8 cellular contexts compared by ENCODE assay signal in genomic region chr14:61320806-61321384, GRCh38. TPM values are rescaled to one million over a fixed set of nuclear protein-coding genes. Genes with fewer than 3 reads are reported as not detected.
DNase-seq lines count a peak whose midpoint lies in the region; ATAC-seq, FAIRE-seq and TF ChIP-seq lines count a peak whose summit lies in the region.

No MANE protein-coding gene starts in this region.

- H3K4ac ChIP-seq in H1 (replicated peaks; ENCODE audit: insufficient read length, low read depth, low read length) = no peak overlapping the region

- CTCF ChIA-PET in H1 (lab: Charles Lee; ENCODE audit: partially characterized antibody) = interaction anchor here (1.1 kb wide), 2 partner anchors 10 to 24 kb away, joined by 3 read pairs; no protein-coding TSS in a partner anchor

- H3K4me3 ChIP-seq in CD4-positive, CD25-positive, alpha-beta regulatory T cell (ENCODE audit: low read depth, low read length) = no peak overlapping the region
- peak overlapping the region; percentile 88 for H3K4me3 ChIP-seq in Loucy (ENCODE audit: low read length, poor library complexity, severe bottlenecking)
- H3K4me3 ChIP-seq in H1 (ENCODE audit: extremely low read depth in 1 of 4, insufficient read depth in 2 of 4, low read depth in 3 of 4, low read length in 4 of 4) = peak overlapping the region; percentile 53 to 77 (median 64)

- no peak for TF ChIP-seq POLR2A in H1 (IDR thresholded peaks at IDR 0.05; ENCODE audit: control extremely low read depth in 1 of 2, low read depth in 2 of 2, low read length in 2 of 2)

- no peak for FAIRE-seq in H1 (lab: Jason Lieb, UNC)

- no peak for DNase-seq in CD4-positive, CD25-positive, alpha-beta regulatory T cell
- DNase-seq in H1 (ENCODE audit: low read depth in 1 of 2, low spot score in 2 of 2) (no peak), GOT3 (lab: John Stamatoyannopoulos, UW) (no peak), kidney tubule cell (ENCODE audit: low spot score) (no peak), NCI-H2081 treated with DMSO at 0.1 percent for 48 hours (lab: John Stamatoyannopoulos, UW) (no peak), Ammon's horn (ENCODE audit: low spot score) (no peak)
- peak in 2 of 10 donors; percentile 23 to 64 for DNase-seq in naive thymus-derived CD8-positive, alpha-beta T cell

- no peaks in the 10 kb centered on the region for H3K79me1 ChIP-seq in H1 (ENCODE audit: low read depth, low read length)

- TF ChIP-seq CTCF in Loucy (conservative IDR thresholded peaks at IDR 0.05; ENCODE audit: low read length) (no peak), H1 (IDR thresholded peaks at IDR 0.05; ENCODE audit: control extremely low read depth in 1 of 3, insufficient read depth in 1 of 3, low read depth in 1 of 3, low read length in 3 of 3) (no peak)

- peak overlapping the region; percentile 90 for H4K8ac ChIP-seq in H1 (ENCODE audit: extremely low read depth, insufficient read depth, low read length)

- peak overlapping the region; percentile 84 for H3K9ac ChIP-seq in Loucy (ENCODE audit: low read depth, low read length, poor library complexity, severe bottlenecking)
- no peak overlapping the region; a peak in 2 of 7 replicates for H3K9ac ChIP-seq in H1 (replicated peaks in 1 of 4; ENCODE audit: extremely low read depth in 1 of 4, low read depth in 3 of 4, low read length in 3 of 4)

- ATAC-seq in CD4-positive, CD25-positive, alpha-beta regulatory T cell (ENCODE audit: low read depth in 2 of 2) = no peak
- no peak for ATAC-seq in naive thymus-derived CD8-positive, alpha-beta T cell

- H2AFZ ChIP-seq in Loucy (ENCODE audit: low read length) (peak overlapping the region; percentile 72; the same call in 1 of the 2 replicates), H1 (ENCODE audit: low read length) (0 out of 2 replicates have a peak overlapping the region, but pooled peaks have one; percentile 12)

- H3K27ac Mint-ChIP-seq in CD4-positive, CD25-positive, alpha-beta regulatory T cell = peak overlapping the region in 2 of 3 donors; percentile 85 to 93
- peak overlapping the region in 5 of 10 donors; percentile 83 to 95 (median 91) for H3K27ac Mint-ChIP-seq in naive thymus-derived CD8-positive, alpha-beta T cell

- peak overlapping the region; percentile 83; the same call in 1 of the 2 replicates for H3K18ac ChIP-seq in H1 (ENCODE audit: extremely low read depth, low read length)

- no peak overlapping the region for H4K5ac ChIP-seq in H1 (ENCODE audit: insufficient read length, low read depth, low read length)

- peaks cover 15% of the 10 kb centered on the region; the same call in 1 of the 2 replicates for H3K23me2 ChIP-seq in H1 (ENCODE audit: low read depth, low read length)

- peaks cover 0 to 5% (median 0%) of the 10 kb centered on the region in 7 donors for H3K9me3 Mint-ChIP-seq in CD4-positive, CD25-positive, alpha-beta regulatory T cell
- H3K9me3 Mint-ChIP-seq in naive thymus-derived CD8-positive, alpha-beta T cell = no peaks in the 10 kb centered on the region

- no peaks in the 10 kb centered on the region for H3K9me2 ChIP-seq in Loucy (replicated peaks; ENCODE audit: low read depth, low read length)

- H4K20me1 ChIP-seq in Loucy (ENCODE audit: insufficient read depth, low read length, poor library complexity, severe bottlenecking) = peaks cover 26% of the 10 kb centered on the region
- H4K20me1 ChIP-seq in H1 (replicated peaks in 1 of 2; ENCODE audit: control insufficient read depth in 1 of 2, insufficient read depth in 2 of 2, low read length in 2 of 2) = no peaks in the 10 kb centered on the region

- peaks cover 8 to 21% (median 12%) of the 10 kb centered on the region in 4 donors for H3K4me1 Mint-ChIP-seq in CD4-positive, CD25-positive, alpha-beta regulatory T cell
- H3K4me1 Mint-ChIP-seq in naive thymus-derived CD8-positive, alpha-beta T cell = peaks cover 12 to 27% (median 20%) of the 10 kb centered on the region in 4 donors

- H3K27me3 Mint-ChIP-seq in CD4-positive, CD25-positive, alpha-beta regulatory T cell = no peaks in the 10 kb centered on the region
- H3K27me3 Mint-ChIP-seq in naive thymus-derived CD8-positive, alpha-beta T cell = no peaks in the 10 kb centered on the region

- peak overlapping the region in 2 of 4 donors; percentile 83 to 97 for H3K4me3 Mint-ChIP-seq in CD4-positive, CD25-positive, alpha-beta regulatory T cell
- peak overlapping the region in 7 of 10 donors; percentile 45 to 100 (median 75) for H3K4me3 Mint-ChIP-seq in naive thymus-derived CD8-positive, alpha-beta T cell

- peak overlapping the region; percentile 98 for H3K4me2 ChIP-seq in Loucy (ENCODE audit: low read depth, low read length, poor library complexity, severe bottlenecking)
- H3K4me2 ChIP-seq in H1 (ENCODE audit: insufficient read depth in 1 of 2, low read depth in 2 of 2, low read length in 2 of 2) = peak overlapping the region; percentile 92 to 99

- H2BK12ac ChIP-seq in H1 (ENCODE audit: low read depth, low read length) = peak overlapping the region; percentile 80; the same call in 1 of the 2 replicates

- peak overlapping the region; percentile 72; the same call in 1 of the 2 replicates for H2BK20ac ChIP-seq in H1 (ENCODE audit: low read length)

- POLR2A ChIA-PET in H1 (lab: Charles Lee; ENCODE audit: partially characterized antibody) = interaction anchor here (1.1 kb wide), 1 partner anchor 20 kb away, joined by 3 read pairs; no protein-coding TSS in a partner anchor
- POLR2A ChIA-PET in naive thymus-derived CD8-positive, alpha-beta T cell (lab: Charles Lee) = interaction anchor here (0.7 to 12.5 kb wide), 12 partner anchors 15 to 441 kb away, joined by 3 to 259 read pairs (median 6); partner anchors contain the start of genes SNAPC1 and TMEM30B

- no peak overlapping the region for H2AK5ac ChIP-seq in H1 (ENCODE audit: low read depth, low read length)

- H2BK5ac ChIP-seq in H1 (ENCODE audit: low read depth, low read length) = peak overlapping the region; percentile 12; the same call in 1 of the 2 replicates

- H2BK120ac ChIP-seq in H1 (replicated peaks; ENCODE audit: low read depth, low read length) = no peak overlapping the region

- H4K91ac ChIP-seq in H1 (replicated peaks; ENCODE audit: insufficient read length, low read length) = no peak overlapping the region

- no peak overlapping the region for H3K23ac ChIP-seq in H1 (ENCODE audit: insufficient read length)

- peaks cover 3% of the 10 kb centered on the region for H3K36me3 ChIP-seq in CD4-positive, CD25-positive, alpha-beta regulatory T cell (ENCODE audit: control insufficient read depth, insufficient read depth, low read length)
- H3K36me3 ChIP-seq in Loucy (ENCODE audit: insufficient read depth, low read length) (no peaks in the 10 kb centered on the region; the same call in 1 of the 2 replicates), H1 (ENCODE audit: control insufficient read depth in 2 of 4, insufficient read depth in 4 of 4, low read length in 3 of 4) (no peaks in the 10 kb centered on the region)

- peaks cover 17% of the 10 kb centered on the region for H3K36me3 Mint-ChIP-seq in CD4-positive, CD25-positive, alpha-beta regulatory T cell
- H3K36me3 Mint-ChIP-seq in naive thymus-derived CD8-positive, alpha-beta T cell = peaks cover 14 to 20% (median 19%) of the 10 kb centered on the region in 3 donors

- TF ChIP-seq RAD21 in H1 (IDR thresholded peaks at IDR 0.05 in 1 of 2, conservative IDR thresholded peaks at IDR 0.05 in 1 of 2; ENCODE audit: low read depth in 2 of 2, low read length in 2 of 2) = no peak

- H3F3A ChIP-seq in Loucy (ENCODE audit: low read depth) = no peaks in the 10 kb centered on the region; the same call in 1 of the 2 replicates

- H3K56ac ChIP-seq in H1 (replicated peaks; ENCODE audit: insufficient read length, low read depth, low read length) = no peak overlapping the region

- 53% methylated on average over 21 of the region's 29 CpGs; no CpG with 5 or more reads in 1 of the 2 experiments for WGBS in H1 (ENCODE audit: extremely low coverage in 1 of 2, insufficient coverage in 1 of 2, insufficient read length in 1 of 2, insufficient replicate concordance in 2 of 2, low coverage in 1 of 2, low lambda C conversion rate in 2 of 2, missing lambda C conversion rate in 1 of 2), 2 experiments

- H3K4me1 ChIP-seq in CD4-positive, CD25-positive, alpha-beta regulatory T cell (ENCODE audit: control insufficient read depth, insufficient read depth, low read length, poor library complexity, severe bottlenecking) = peaks cover 21% of the 10 kb centered on the region
- H3K4me1 ChIP-seq in Loucy (ENCODE audit: insufficient read depth, low read length, poor library complexity, severe bottlenecking) (peaks cover 39% of the 10 kb centered on the region), H1 (replicated peaks in 1 of 4; ENCODE audit: control insufficient read depth in 3 of 4, insufficient read depth in 4 of 4, low read length in 3 of 4) (peaks cover 0 to 12% (median 8%) of the 10 kb centered on the region in 4 experiments; a peak in 6 of 7 replicates)

- no peaks in the 10 kb centered on the region for H3K27me3 ChIP-seq in CD4-positive, CD25-positive, alpha-beta regulatory T cell (ENCODE audit: control insufficient read depth, insufficient read depth, low read length)
- no peaks in the 10 kb centered on the region for H3K27me3 ChIP-seq in Loucy (ENCODE audit: insufficient read depth, low read length, poor library complexity, severe bottlenecking)
- peaks cover 9 to 29% (median 23%) of the 10 kb centered on the region in 4 experiments for H3K27me3 ChIP-seq in H1 (replicated peaks in 1 of 4; ENCODE audit: control insufficient read depth in 3 of 4, extremely low read depth in 1 of 4, insufficient read depth in 3 of 4, low read length in 3 of 4)

- H2BK15ac ChIP-seq in H1 (ENCODE audit: low read length) = no peak overlapping the region

- H3K79me2 ChIP-seq in Loucy (ENCODE audit: insufficient read depth, low read length) (peaks cover 55% of the 10 kb centered on the region), H1 (ENCODE audit: control insufficient read depth in 1 of 2, insufficient read depth in 2 of 2, low read length in 2 of 2) (no peaks in the 10 kb centered on the region)

- peak overlapping the region; percentile 95 for H3K27ac ChIP-seq in CD4-positive, CD25-positive, alpha-beta regulatory T cell (ENCODE audit: insufficient read depth, low read length, poor library complexity, severe bottlenecking)
- no peak overlapping the region for H3K27ac ChIP-seq in H1 (ENCODE audit: low read depth, low read length)

- TF ChIP-seq EP300 in H1 (IDR thresholded peaks at IDR 0.05; ENCODE audit: borderline replicate concordance in 1 of 2, low read depth in 2 of 2, low read length in 2 of 2) = no peak

- no peak overlapping the region for H3K14ac ChIP-seq in H1 (ENCODE audit: insufficient read length)

- H3K9me3 ChIP-seq in CD4-positive, CD25-positive, alpha-beta regulatory T cell (ENCODE audit: control insufficient read depth in 2 of 2, low read length in 2 of 2) = no peaks in the 10 kb centered on the region
- H3K9me3 ChIP-seq in Loucy (ENCODE audit: insufficient read depth, low read depth, low read length) (peaks cover 4% of the 10 kb centered on the region; the same call in 1 of the 2 replicates), H1 (ENCODE audit: insufficient read depth in 2 of 2, low read depth in 1 of 2, low read length in 1 of 2) (0 out of 4 replicates have a peak, but pooled peaks cover 0 to under 1% of the 10 kb centered on the region in 2 experiments)

RNA-seq across cellular contexts. Expression of gene PRKCH, which starts 0.5 kb away (rescaled TPM):
- total RNA-seq in CD4-positive, CD25-positive, alpha-beta regulatory T cell = 457 TPM
- polyA plus RNA-seq in CD4-positive, CD25-positive, alpha-beta regulatory T cell = 100 to 1,000 TPM; 194 to 221 (median 199) TPM
- total RNA-seq in H1 (2021; fragmentation: NEBNext Ultra II Directional; extraction: Animal tissue kit (Norgen Biotek cat#: 25700)) = 5.2 and 6.4 TPM in 2 replicates
- 7.0 and 8.9 TPM in 2 replicates for polyA plus RNA-seq in H1 (2011; rRNA removed)
- polyA plus RNA-seq in H1 (2011; cell fraction: cytosol; rRNA removed) = 7.5 TPM
- 11.9 TPM for polyA plus RNA-seq in H1 (2011; cell fraction: nucleus; rRNA removed)
- 4.0 to 7.5 TPM (median 5.5 TPM) in 4 replicates for polyA plus RNA-seq in H1 (2012, experiment 1 of 2)
- polyA plus RNA-seq in H1 (2012, experiment 2 of 2) = 0.93 TPM
- polyA plus RNA-seq in H1 (2013, experiment 1 of 2) = 5.1 TPM
- 5.2 TPM for polyA plus RNA-seq in H1 (2013, experiment 2 of 2)
- 21.9 and 23.9 TPM in 2 replicates for polyA minus RNA-seq in H1 (2011; rRNA and poly(A)+ RNA removed)
- polyA minus RNA-seq in H1 (2011; cell fraction: cytosol; rRNA and poly(A)+ RNA removed) = 16.1 TPM
- polyA minus RNA-seq in H1 (2011; cell fraction: nucleus; rRNA and poly(A)+ RNA removed) = 17.3 TPM
- total RNA-seq in naive thymus-derived CD8-positive, alpha-beta T cell = 100 to 1,000 TPM; 284 to 306 TPM
- 100 to 1,000 TPM; 184 to 264 (median 209) TPM for polyA plus RNA-seq in naive thymus-derived CD8-positive, alpha-beta T cell

RNA-seq across cellular contexts. Expression of gene TMEM30B, which starts 39.8 kb away (rescaled TPM):
- 2.1 TPM for total RNA-seq in CD4-positive, CD25-positive, alpha-beta regulatory T cell
- 1 to 10 TPM; 2.1 to 4.8 (median 3.5) TPM for polyA plus RNA-seq in CD4-positive, CD25-positive, alpha-beta regulatory T cell
- total RNA-seq in H1 (2021; fragmentation: NEBNext Ultra II Directional; extraction: Animal tissue kit (Norgen Biotek cat#: 25700)) = 11.0 and 11.2 TPM in 2 replicates
- polyA plus RNA-seq in H1 (2011; rRNA removed) = 18.7 and 27.3 TPM in 2 replicates
- polyA plus RNA-seq in H1 (2011; cell fraction: cytosol; rRNA removed) = 12.9 TPM
- polyA plus RNA-seq in H1 (2011; cell fraction: nucleus; rRNA removed) = 11.5 TPM
- 8.2 to 13.0 TPM (median 9.7 TPM) in 4 replicates for polyA plus RNA-seq in H1 (2012, experiment 1 of 2)
- polyA plus RNA-seq in H1 (2012, experiment 2 of 2) = 2.9 TPM
- polyA plus RNA-seq in H1 (2013, experiment 1 of 2) = 15.9 TPM
- polyA plus RNA-seq in H1 (2013, experiment 2 of 2) = 17.2 TPM
- 3.5 and 7.7 TPM in 2 replicates for polyA minus RNA-seq in H1 (2011; rRNA and poly(A)+ RNA removed)
- polyA minus RNA-seq in H1 (2011; cell fraction: cytosol; rRNA and poly(A)+ RNA removed) = 13.5 TPM
- polyA minus RNA-seq in H1 (2011; cell fraction: nucleus; rRNA and poly(A)+ RNA removed) = 11.6 TPM
- total RNA-seq in naive thymus-derived CD8-positive, alpha-beta T cell = 1 to 10 TPM; 3.5 to 4.1 TPM
- polyA plus RNA-seq in naive thymus-derived CD8-positive, alpha-beta T cell = 1 to 10 TPM; 4.2 to 7.8 (median 6.4) TPM

Comparison
In these comparisons a context has a peak if more than half of its experiments do, and no peak if none do; other contexts are left out.
1. RNA of gene PRKCH, which starts 0.5 kb away (total RNA-seq): 457 TPM in CD4-positive, CD25-positive, alpha-beta regulatory T cell (single experiment) and 284 to 306 TPM in naive thymus-derived CD8-positive, alpha-beta T cell; 5.2 to 6.4 TPM in H1; every median in the first group is over 10 times any median in the second.